ENCODE assay signal across 1 cellular context in the genomic region with DNA sequence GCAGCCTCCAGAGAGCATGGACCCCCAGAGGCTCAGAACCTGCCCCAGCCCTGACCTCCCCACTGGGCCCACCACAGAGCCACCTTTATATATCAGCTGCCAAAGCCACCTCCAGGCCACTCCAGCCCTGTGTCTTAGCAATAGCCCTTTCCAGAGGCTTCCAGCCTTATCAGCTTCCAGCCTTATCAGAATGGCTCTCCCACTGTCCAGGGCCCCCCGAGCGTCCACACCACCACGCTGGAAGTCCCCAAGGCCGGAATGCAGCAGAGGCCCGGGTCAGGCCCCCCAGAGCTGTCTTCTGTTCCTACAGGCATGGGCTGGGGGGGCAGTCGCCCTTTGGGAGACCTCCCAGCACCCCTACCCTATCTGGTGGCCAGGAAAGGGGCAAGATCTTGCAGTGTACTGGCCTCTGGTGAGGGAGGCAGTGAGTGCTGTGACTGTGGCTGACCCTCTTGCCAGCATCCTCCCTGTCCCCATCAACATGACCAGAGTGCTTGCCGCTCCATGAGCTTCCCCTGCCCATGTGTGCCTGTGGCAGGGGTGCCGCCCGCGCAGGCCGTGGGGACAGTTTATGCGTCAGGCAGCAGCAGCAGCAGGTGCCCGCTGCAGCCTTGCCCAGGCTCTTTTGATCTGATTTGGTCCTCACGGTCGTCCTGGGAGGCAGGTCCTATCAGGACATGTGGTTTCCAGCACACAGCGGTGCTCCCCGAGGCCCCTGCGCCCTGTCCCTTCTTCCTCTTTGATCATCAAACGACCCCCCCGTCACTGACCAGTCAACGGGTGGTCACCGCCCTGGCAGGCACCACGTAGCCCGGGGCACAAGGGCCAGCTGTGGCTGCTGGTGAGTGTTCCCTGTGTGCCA.
TF ChIP-seq lines count a peak whose summit lies in the region.

No MANE protein-coding gene starts in this region.

TF ChIP-seq in K562, 482 proteins besides CTCF, POLR2A, EP300 and RAD21 (continued from another document):
- TF ChIP-seq, protein P1, sequence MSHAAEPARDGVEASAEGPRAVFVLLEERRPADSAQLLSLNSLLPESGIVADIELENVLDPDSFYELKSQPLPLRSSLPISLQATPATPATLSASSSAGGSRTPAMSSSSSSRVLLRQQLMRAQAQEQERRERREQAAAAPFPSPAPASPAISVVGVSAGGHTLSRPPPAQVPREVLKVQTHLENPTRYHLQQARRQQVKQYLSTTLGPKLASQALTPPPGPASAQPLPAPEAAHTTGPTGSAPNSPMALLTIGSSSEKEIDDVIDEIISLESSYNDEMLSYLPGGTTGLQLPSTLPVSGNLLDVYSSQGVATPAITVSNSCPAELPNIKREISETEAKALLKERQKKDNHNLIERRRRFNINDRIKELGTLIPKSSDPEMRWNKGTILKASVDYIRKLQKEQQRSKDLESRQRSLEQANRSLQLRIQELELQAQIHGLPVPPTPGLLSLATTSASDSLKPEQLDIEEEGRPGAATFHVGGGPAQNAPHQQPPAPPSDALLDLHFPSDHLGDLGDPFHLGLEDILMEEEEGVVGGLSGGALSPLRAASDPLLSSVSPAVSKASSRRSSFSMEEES (CRISPR knock-in tag; IDR thresholded peaks at IDR 0.05) = no peak
TF ChIP-seq in K562: peak in this region for 4.
